In the genomic region with DNA sequence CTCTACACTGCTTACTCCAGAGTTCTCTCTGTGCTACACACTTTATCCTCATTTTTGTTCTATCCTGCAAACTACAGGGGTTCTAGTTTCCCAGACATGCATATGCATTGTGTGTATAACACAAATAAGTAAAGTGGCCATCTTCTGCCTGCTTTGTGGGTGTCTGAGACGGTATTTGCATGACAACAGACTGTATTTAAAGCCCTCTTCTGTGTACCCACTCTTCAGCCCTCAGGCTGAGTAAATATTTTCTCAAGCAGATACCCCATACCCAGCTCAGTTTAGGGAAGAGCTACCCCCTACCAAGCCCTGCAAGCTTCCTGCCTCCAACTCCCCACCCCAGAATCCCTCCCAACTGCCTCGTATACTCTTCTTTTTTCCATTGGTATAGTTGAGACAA, we compare ENCODE assay signal across 24 cellular contexts. TPM values are rescaled to one million over a fixed set of nuclear protein-coding genes. Genes with fewer than 3 reads are reported as not detected.
"Had no signal": no experiment of that assay in that cellular context is flagged by ENCODE, and none has a peak within 500 bp of the region (broad histone marks: within the 10 kb centered on the region; RNA-seq: fewer than 3 reads in every experiment).

No MANE protein-coding gene starts in this region.

- ATAC-seq: HepG2, Panc1, PC-3, SK-N-SH treated with all-trans-retinoic acid at 6 μM for 48 hours had no signal

- H3K4me3 ChIP-seq: MG63, SJCRH30 had no signal

- H3K27ac ChIP-seq: RWPE1, SJCRH30 had no signal

- H3K36me3 ChIP-seq: MG63, SJCRH30 had no signal

- FAIRE-seq: HepG2 had no signal

- H3K27me3 ChIP-seq: MG63, SJCRH30 had no signal

- DNase-seq: IMR-90, Karpas-422, KG1, MG63, NCI-H1092, NCI-H1105 treated with DMSO at 0.1 percent for 48 hours, NCI-H1417 treated with DMSO at 0.1 percent for 48 hours, NCI-H1694, NCI-H187 treated with DMSO at 0.1 percent for 48 hours, NCI-H2029 treated with DMSO at 0.1 percent for 48 hours, NCI-H2227 treated with DMSO at 0.1 percent for 48 hours, NCI-H524, NCI-H526 treated with DMSO at 0.1 percent for 48 hours, NCI-H774, PC-3, SHP77, SJCRH30 had no signal

- H3K9me3 ChIP-seq: MG63, SJCRH30 had no signal

- H3K4me1 ChIP-seq: SJCRH30 had no signal

RNA-seq across cellular contexts. Expression of a gene that starts 31.7 kb away (rescaled TPM):
- total RNA-seq: HT1080, IMR-90, NCI-H460, OCI-LY7, PC-3, SJCRH30 had no signal
- polyA plus RNA-seq: HepG2, IMR-90 had no signal
